In the genomic region with DNA sequence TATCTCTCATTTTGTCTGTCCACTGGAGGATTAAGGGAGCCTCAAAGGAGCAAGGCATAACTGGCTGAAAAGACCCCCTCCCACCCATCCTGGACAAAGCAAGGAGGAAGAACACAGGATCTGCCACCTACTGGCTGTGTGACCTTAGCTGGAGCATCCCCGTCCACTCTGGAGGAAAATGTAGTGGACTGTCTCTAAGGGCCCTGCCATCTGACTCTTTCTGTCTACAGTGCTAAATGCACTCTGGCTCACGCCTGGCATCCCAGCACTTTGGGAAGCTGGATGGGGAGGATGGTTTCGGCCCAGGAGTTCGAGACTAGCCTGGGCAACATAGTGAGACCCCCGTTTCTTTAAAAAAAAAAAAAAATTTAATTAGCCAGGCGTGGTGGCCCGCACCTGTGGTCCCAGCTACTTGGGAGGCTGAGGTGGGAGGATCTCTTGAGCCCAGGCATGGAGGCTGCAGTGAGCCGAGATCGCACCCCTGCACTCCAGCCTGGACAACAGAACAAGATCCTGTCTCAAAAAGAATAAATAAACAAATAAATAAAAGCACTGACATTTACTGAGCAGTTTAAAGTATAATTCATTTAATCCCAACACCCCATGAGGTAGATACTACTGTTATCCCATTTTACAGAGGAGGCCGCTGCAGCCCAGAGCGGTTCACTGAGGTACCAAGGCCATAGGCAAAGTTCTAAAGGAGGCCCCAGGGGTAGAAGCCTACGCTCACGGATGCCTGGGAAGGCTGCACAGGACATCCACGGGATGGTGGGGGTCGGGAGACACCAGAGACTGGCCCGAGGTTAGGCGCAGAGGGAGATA, we compare ENCODE assay signal across 1 cellular context.
TF ChIP-seq lines count a peak whose summit lies in the region.

No MANE protein-coding gene starts in this region.

TF ChIP-seq in H1, 55 proteins besides CTCF, POLR2A, EP300 and RAD21:
- no peak for TF ChIP-seq JUN (IDR thresholded peaks at IDR 0.05; ENCODE audit: low read depth, low read length)
- no peak for TF ChIP-seq FOSL1 (IDR thresholded peaks at IDR 0.05; ENCODE audit: insufficient read depth, low read depth, low read length)
- TF ChIP-seq HDAC2 (IDR thresholded peaks at IDR 0.05; ENCODE audit: borderline replicate concordance in 1 of 2, low read depth in 2 of 2, low read length in 2 of 2) = no peak
- no peak for TF ChIP-seq KDM1A (IDR thresholded peaks at IDR 0.05; ENCODE audit: borderline replicate concordance, low read length)
- TF ChIP-seq ATF2 (IDR thresholded peaks at IDR 0.05; ENCODE audit: low read length) = no peak
- no peak for TF ChIP-seq CBX5 (IDR thresholded peaks at IDR 0.05; ENCODE audit: low read depth, low read length)
- TF ChIP-seq, protein P1, sequence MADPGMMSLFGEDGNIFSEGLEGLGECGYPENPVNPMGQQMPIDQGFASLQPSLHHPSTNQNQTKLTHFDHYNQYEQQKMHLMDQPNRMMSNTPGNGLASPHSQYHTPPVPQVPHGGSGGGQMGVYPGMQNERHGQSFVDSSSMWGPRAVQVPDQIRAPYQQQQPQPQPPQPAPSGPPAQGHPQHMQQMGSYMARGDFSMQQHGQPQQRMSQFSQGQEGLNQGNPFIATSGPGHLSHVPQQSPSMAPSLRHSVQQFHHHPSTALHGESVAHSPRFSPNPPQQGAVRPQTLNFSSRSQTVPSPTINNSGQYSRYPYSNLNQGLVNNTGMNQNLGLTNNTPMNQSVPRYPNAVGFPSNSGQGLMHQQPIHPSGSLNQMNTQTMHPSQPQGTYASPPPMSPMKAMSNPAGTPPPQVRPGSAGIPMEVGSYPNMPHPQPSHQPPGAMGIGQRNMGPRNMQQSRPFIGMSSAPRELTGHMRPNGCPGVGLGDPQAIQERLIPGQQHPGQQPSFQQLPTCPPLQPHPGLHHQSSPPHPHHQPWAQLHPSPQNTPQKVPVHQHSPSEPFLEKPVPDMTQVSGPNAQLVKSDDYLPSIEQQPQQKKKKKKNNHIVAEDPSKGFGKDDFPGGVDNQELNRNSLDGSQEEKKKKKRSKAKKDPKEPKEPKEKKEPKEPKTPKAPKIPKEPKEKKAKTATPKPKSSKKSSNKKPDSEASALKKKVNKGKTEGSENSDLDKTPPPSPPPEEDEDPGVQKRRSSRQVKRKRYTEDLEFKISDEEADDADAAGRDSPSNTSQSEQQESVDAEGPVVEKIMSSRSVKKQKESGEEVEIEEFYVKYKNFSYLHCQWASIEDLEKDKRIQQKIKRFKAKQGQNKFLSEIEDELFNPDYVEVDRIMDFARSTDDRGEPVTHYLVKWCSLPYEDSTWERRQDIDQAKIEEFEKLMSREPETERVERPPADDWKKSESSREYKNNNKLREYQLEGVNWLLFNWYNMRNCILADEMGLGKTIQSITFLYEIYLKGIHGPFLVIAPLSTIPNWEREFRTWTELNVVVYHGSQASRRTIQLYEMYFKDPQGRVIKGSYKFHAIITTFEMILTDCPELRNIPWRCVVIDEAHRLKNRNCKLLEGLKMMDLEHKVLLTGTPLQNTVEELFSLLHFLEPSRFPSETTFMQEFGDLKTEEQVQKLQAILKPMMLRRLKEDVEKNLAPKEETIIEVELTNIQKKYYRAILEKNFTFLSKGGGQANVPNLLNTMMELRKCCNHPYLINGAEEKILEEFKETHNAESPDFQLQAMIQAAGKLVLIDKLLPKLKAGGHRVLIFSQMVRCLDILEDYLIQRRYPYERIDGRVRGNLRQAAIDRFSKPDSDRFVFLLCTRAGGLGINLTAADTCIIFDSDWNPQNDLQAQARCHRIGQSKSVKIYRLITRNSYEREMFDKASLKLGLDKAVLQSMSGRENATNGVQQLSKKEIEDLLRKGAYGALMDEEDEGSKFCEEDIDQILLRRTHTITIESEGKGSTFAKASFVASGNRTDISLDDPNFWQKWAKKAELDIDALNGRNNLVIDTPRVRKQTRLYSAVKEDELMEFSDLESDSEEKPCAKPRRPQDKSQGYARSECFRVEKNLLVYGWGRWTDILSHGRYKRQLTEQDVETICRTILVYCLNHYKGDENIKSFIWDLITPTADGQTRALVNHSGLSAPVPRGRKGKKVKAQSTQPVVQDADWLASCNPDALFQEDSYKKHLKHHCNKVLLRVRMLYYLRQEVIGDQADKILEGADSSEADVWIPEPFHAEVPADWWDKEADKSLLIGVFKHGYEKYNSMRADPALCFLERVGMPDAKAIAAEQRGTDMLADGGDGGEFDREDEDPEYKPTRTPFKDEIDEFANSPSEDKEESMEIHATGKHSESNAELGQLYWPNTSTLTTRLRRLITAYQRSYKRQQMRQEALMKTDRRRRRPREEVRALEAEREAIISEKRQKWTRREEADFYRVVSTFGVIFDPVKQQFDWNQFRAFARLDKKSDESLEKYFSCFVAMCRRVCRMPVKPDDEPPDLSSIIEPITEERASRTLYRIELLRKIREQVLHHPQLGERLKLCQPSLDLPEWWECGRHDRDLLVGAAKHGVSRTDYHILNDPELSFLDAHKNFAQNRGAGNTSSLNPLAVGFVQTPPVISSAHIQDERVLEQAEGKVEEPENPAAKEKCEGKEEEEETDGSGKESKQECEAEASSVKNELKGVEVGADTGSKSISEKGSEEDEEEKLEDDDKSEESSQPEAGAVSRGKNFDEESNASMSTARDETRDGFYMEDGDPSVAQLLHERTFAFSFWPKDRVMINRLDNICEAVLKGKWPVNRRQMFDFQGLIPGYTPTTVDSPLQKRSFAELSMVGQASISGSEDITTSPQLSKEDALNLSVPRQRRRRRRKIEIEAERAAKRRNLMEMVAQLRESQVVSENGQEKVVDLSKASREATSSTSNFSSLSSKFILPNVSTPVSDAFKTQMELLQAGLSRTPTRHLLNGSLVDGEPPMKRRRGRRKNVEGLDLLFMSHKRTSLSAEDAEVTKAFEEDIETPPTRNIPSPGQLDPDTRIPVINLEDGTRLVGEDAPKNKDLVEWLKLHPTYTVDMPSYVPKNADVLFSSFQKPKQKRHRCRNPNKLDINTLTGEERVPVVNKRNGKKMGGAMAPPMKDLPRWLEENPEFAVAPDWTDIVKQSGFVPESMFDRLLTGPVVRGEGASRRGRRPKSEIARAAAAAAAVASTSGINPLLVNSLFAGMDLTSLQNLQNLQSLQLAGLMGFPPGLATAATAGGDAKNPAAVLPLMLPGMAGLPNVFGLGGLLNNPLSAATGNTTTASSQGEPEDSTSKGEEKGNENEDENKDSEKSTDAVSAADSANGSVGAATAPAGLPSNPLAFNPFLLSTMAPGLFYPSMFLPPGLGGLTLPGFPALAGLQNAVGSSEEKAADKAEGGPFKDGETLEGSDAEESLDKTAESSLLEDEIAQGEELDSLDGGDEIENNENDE (IDR thresholded peaks at IDR 0.05; ENCODE audit: insufficient replicate concordance, low read length) = no peak
- no peak for TF ChIP-seq TEAD4 (IDR thresholded peaks at IDR 0.05; ENCODE audit: low read depth, low read length)
- TF ChIP-seq RFX5 (IDR thresholded peaks at IDR 0.05; ENCODE audit: borderline replicate concordance, low read depth, low read length) = no peak
- TF ChIP-seq GTF2F1 (IDR thresholded peaks at IDR 0.05; ENCODE audit: borderline replicate concordance, low read depth, low read length) = no peak
- no peak for TF ChIP-seq MAX (IDR thresholded peaks at IDR 0.05)
- no peak for TF ChIP-seq SIRT6 (IDR thresholded peaks at IDR 0.05; ENCODE audit: low read length)
- no peak for TF ChIP-seq KDM5A (IDR thresholded peaks at IDR 0.05; ENCODE audit: low read length)
- TF ChIP-seq SP1 (IDR thresholded peaks at IDR 0.05; ENCODE audit: low read depth, low read length) = no peak
- TF ChIP-seq MAFK (IDR thresholded peaks at IDR 0.05; ENCODE audit: low read depth, low read length) = no peak
- TF ChIP-seq JUND (IDR thresholded peaks at IDR 0.05; ENCODE audit: low read length) = no peak
- no peak for TF ChIP-seq BACH1 (IDR thresholded peaks at IDR 0.05; ENCODE audit: low read length)
- TF ChIP-seq TBP (IDR thresholded peaks at IDR 0.05; ENCODE audit: low read depth, low read length) = no peak
- TF ChIP-seq SP2 (IDR thresholded peaks at IDR 0.05; ENCODE audit: low read length) = no peak
TF ChIP-seq in H1: peak in this region for 0.
